Comparison of ENCODE assay signal across 7 cellular contexts in the genomic region with DNA sequence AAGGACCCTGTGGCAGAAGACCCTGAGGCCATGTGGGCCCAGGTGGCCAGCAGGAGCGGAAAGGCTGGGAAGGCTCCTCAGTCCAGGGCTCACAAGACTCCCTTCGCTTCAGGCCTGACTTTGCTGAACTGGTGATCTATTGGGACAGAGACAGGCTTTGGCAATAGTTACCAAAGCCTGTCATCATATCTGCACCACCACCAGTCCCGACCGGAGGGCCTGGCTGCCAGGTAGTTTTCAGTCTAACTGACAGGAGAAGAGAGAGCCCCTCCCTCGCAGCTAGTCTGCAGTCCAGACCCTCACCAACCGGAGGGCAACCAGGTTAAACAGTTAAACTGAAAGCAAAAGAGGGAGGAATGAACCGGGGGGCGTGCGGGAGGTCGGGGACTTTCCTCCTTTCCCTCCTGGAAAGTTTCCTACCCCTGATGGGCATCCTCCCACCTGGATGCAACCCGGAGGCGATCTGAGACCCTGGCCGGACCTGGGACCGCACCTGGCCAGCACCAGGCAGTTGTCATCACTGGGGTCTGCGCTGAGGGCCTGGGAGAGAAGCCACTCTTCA. TPM values are rescaled to one million over a fixed set of nuclear protein-coding genes. Genes with fewer than 3 reads are reported as not detected.
DNase-seq lines count a peak whose midpoint lies in the region; ATAC-seq, FAIRE-seq and TF ChIP-seq lines count a peak whose summit lies in the region.

No MANE protein-coding gene starts in this region.

- no TSS peak for BruUV-seq in K562 (replicated peaks; lab: Mats Ljungman, UMichigan)

- peak overlapping the region; percentile 94 for H3K27ac ChIP-seq in K562 (ENCODE audit: extremely low read depth, low read depth, low read length)

- intact Hi-C loops in K562 (cut with micrococcal nuclease): loop anchor here (1.0 to 5.0 kb wide), 3 partner anchors 52 to 116 kb away; partner anchors contain the start of gene RSL24D1

- peaks cover 0 to 16% (median 11%) of the 10 kb centered on the region in 3 donors for H3K27me3 Mint-ChIP-seq in immature natural killer cell (ENCODE audit: low read depth in 3 of 3)

- peak; percentile 10 for ATAC-seq in HG02943 (IDR thresholded peaks at IDR 0.05; ENCODE audit: low read depth, unreplicated experiment)
- peak; percentile 52 for ATAC-seq in K562
- no peak for ATAC-seq in HG03571 (IDR thresholded peaks at IDR 0.05; ENCODE audit: unreplicated experiment)

- H3K27me3 ChIP-seq in K562 (ENCODE audit: control insufficient read depth in 2 of 2, insufficient read depth in 2 of 2, low read length in 2 of 2): no peaks in the 10 kb centered on the region

- H3K4me1 ChIP-seq in K562 (replicated peaks in 1 of 2; ENCODE audit: control insufficient read depth in 2 of 2, insufficient read depth in 2 of 2, low read length in 2 of 2): peaks cover 18 to 36% of the 10 kb centered on the region in 2 experiments

- peaks cover 52 to 57% of the 10 kb centered on the region in 2 donors for H3K4me1 Mint-ChIP-seq in immature natural killer cell

- peak in 1 of 2 experiments; percentile 20; a peak in 2 of 4 replicates for TF ChIP-seq RAD21 in K562 (CRISPR knock-in tag; conservative IDR thresholded peaks at IDR 0.05 in 1 of 2, IDR thresholded peaks at IDR 0.05 in 1 of 2)

- POLR2A ChIA-PET in K562 (lab: Yijun Ruan, JAX): no interaction called here

- CTCF ChIA-PET in K562 (lab: Yijun Ruan, JAX; ENCODE audit: low intra/inter-chr PET ratio): interaction anchor here (1.5 to 3.3 kb wide), 3 partner anchors 68 to 92 kb away, joined by 6 to 36 read pairs (median 11); partner anchors contain the start of gene RSL24D1

- FAIRE-seq in K562 (lab: Jason Lieb, UNC): peak; percentile 84

- no peaks in the 10 kb centered on the region for H3K9me3 ChIP-seq in K562 (replicated peaks; ENCODE audit: control insufficient read depth, insufficient read depth, low read depth, low read length)

- no peak for TF ChIP-seq POLR2A in K562 (conservative IDR thresholded peaks at IDR 0.05)

- no peak for TF ChIP-seq EP300 in K562 (IDR thresholded peaks at IDR 0.05; ENCODE audit: low read length)

- peak overlapping the region; percentile 94 to 97 (median 96) for H3K4me3 Mint-ChIP-seq in immature natural killer cell

- peak overlapping the region; percentile 98 for H2AFZ ChIP-seq in K562 (ENCODE audit: low read depth, low read length)

- TF ChIP-seq CTCF in GM12864 (IDR thresholded peaks at IDR 0.05; ENCODE audit: low read depth, low read length, missing control alignments) (no peak), K562 (IDR thresholded peaks at IDR 0.05 in 2 of 3, conservative IDR thresholded peaks at IDR 0.05 in 1 of 3; ENCODE audit: insufficient read depth in 2 of 3, low read depth in 1 of 3, low read length in 3 of 3) (no peak)

- DNase-seq in GM12864 (ENCODE audit: low read depth) (no peak), SK-N-DZ (ENCODE audit: low spot score) (peak; percentile 38), K562 (ENCODE audit: extremely low read depth in 1 of 4, low spot score in 3 of 4) (peak in 3 of 4 experiments; percentile 21 to 72 (median 53)), immature natural killer cell (peak; percentile 26 to 33 (median 28))
- peak; percentile 16 to 27 for DNase-seq in stimulated activated CD4-positive, alpha-beta T cell treated with anti-CD3 and anti-CD28 coated beads, Interleukin-1b, Interleukin-23, amount 100 ng/mL, for 4 hours (ENCODE audit: low read depth in 2 of 2)

- peaks cover 59% of the 10 kb centered on the region for H3K79me2 ChIP-seq in K562 (ENCODE audit: control insufficient read depth, insufficient read depth, low read length)

- 3% methylated on average over 11 of the region's 15 CpGs for WGBS in K562 (ENCODE audit: insufficient coverage, low coverage, missing lambda C conversion rate)

- peaks cover 3 to 8% (median 5%) of the 10 kb centered on the region in 3 donors for H3K36me3 Mint-ChIP-seq in immature natural killer cell

- H4K20me1 ChIP-seq in K562 (replicated peaks; ENCODE audit: control insufficient read depth, insufficient read depth, low read length): no peaks in the 10 kb centered on the region; the same call in 1 of the 2 replicates

- H3K9me1 ChIP-seq in K562 (ENCODE audit: control insufficient read depth, insufficient read depth, low read length): no peaks in the 10 kb centered on the region

- H3K4me2 ChIP-seq in K562 (ENCODE audit: insufficient read depth, low read length): peak overlapping the region; percentile 85

- H3K4me3 ChIP-seq in GM12864 (ENCODE audit: low read depth, low read length) (peak overlapping the region; percentile 82), K562 (peak overlapping the region; percentile 88)

- in situ Hi-C loops in K562 (cut with MboI): loop anchor here (5.0 kb wide), 1 partner anchor 72 kb away; no protein-coding TSS in a partner anchor

- H3K9me3 Mint-ChIP-seq in immature natural killer cell: no peaks in the 10 kb centered on the region

- H3K36me3 ChIP-seq in K562 (ENCODE audit: control insufficient read depth, insufficient read depth, low read length): peaks cover 21% of the 10 kb centered on the region

- H3K27ac Mint-ChIP-seq in immature natural killer cell: peak overlapping the region; percentile 93 to 99 (median 96)

- H3K9ac ChIP-seq in K562 (ENCODE audit: insufficient read depth in 1 of 2, low read depth in 2 of 2, low read length in 2 of 2): peak overlapping the region; percentile 82 to 95

RNA-seq across cellular contexts. Expression of gene RAB27A, which starts 0.5 kb away (rescaled TPM):
- polyA plus RNA-seq in SK-N-DZ (2014; cell fraction: cytosol; rRNA removed): 1.1 and 1.2 TPM in 2 replicates
- 0.84 and 2.1 TPM in 2 replicates for polyA plus RNA-seq in SK-N-DZ (2014; cell fraction: nucleus; rRNA removed)
- total RNA-seq in K562 (2011; cell fraction: chromatin; rRNA removed; ENCODE audit: low replicate concordance): 30.2 and 106 TPM in 2 replicates
- 15.7 and 21.6 TPM in 2 replicates for total RNA-seq in K562 (2011; cell fraction: nucleolus; rRNA removed)
- total RNA-seq in K562 (2011; cell fraction: nucleoplasm; rRNA removed): 67.8 and 109 TPM in 2 replicates
- total RNA-seq in K562 (2014; rRNA removed) (44.7 and 46.7 TPM in 2 replicates), K562 (2014; rRNA removed; fragmentation: Illumina TruSeq; extraction: Trizol) (80.4 and 103 TPM in 2 replicates), K562 (2015; rRNA removed; fragmentation: Illumina TruSeq; extraction: Trizol) (31.4 and 31.5 TPM in 2 replicates), K562 (2021) (85.9 and 90.2 TPM in 2 replicates)
- polyA plus RNA-seq in K562 (2011; rRNA removed) (145 and 171 TPM in 2 replicates), K562 (2014; fragmentation: Illumina TruSeq; extraction: Trizol) (128 TPM in 2 replicates), K562 (2014; fragmentation: Nextera tagmentation; extraction: Ambion mirVana) (10 to 100 TPM; 55.1 to 59.3 TPM), K562 (2014; rRNA removed) (113 and 118 TPM in 2 replicates), immature natural killer cell (100 to 1,000 TPM in 2 of 3 donors, 10 to 100 TPM in 1; 99.6 to 157 (median 150) TPM)
- 37.8 and 101 TPM in 2 replicates for polyA plus RNA-seq in K562 (2011; cell fraction: cytosol; rRNA removed)
- 27.7 and 51.9 TPM in 2 replicates for polyA plus RNA-seq in K562 (2011; cell fraction: nucleus; rRNA removed)
- polyA plus RNA-seq in K562 (2012): 57.6 and 84.6 TPM in 2 replicates
- 142 and 170 TPM in 2 replicates for polyA minus RNA-seq in K562 (2011; rRNA and poly(A)+ RNA removed)
- 39.3 and 46.7 TPM in 2 replicates for polyA minus RNA-seq in K562 (2011; cell fraction: cytosol; rRNA and poly(A)+ RNA removed)
- polyA minus RNA-seq in K562 (2011; cell fraction: nucleus; rRNA and poly(A)+ RNA removed): 15.1 and 33.4 TPM in 2 replicates

RNA-seq across cellular contexts. Expression of gene PIGBOS1, which starts 29.8 kb away (rescaled TPM):
- 24.2 and 41.7 TPM in 2 replicates for polyA plus RNA-seq in SK-N-DZ (2014; cell fraction: cytosol; rRNA removed)
- polyA plus RNA-seq in SK-N-DZ (2014; cell fraction: nucleus; rRNA removed): 6.5 and 36.2 TPM in 2 replicates
- 26.3 and 32.2 TPM in 2 replicates for total RNA-seq in K562 (2011; cell fraction: chromatin; rRNA removed; ENCODE audit: low replicate concordance)
- 27.1 and 33.7 TPM in 2 replicates for total RNA-seq in K562 (2011; cell fraction: nucleolus; rRNA removed)
- total RNA-seq in K562 (2011; cell fraction: nucleoplasm; rRNA removed): 30.8 and 33.2 TPM in 2 replicates
- total RNA-seq in K562 (2014; rRNA removed) (25.8 and 30.1 TPM in 2 replicates), K562 (2014; rRNA removed; fragmentation: Illumina TruSeq; extraction: Trizol) (41.7 and 47.8 TPM in 2 replicates), K562 (2015; rRNA removed; fragmentation: Illumina TruSeq; extraction: Trizol) (50.0 and 51.3 TPM in 2 replicates), K562 (2021) (22.8 and 25.2 TPM in 2 replicates)
- polyA plus RNA-seq in K562 (2011; rRNA removed) (21.0 and 33.2 TPM in 2 replicates), K562 (2014; fragmentation: Illumina TruSeq; extraction: Trizol) (37.4 and 41.4 TPM in 2 replicates), K562 (2014; fragmentation: Nextera tagmentation; extraction: Ambion mirVana) (10 to 100 TPM; 70.4 to 76.2 TPM), K562 (2014; rRNA removed) (46.0 and 46.5 TPM in 2 replicates), immature natural killer cell (10 to 100 TPM; 26.2 to 46.7 (median 34.9) TPM)
- polyA plus RNA-seq in K562 (2011; cell fraction: cytosol; rRNA removed): 22.3 and 33.0 TPM in 2 replicates
- polyA plus RNA-seq in K562 (2011; cell fraction: nucleus; rRNA removed): 5.2 and 8.8 TPM in 2 replicates
- polyA plus RNA-seq in K562 (2012): 39.0 and 39.5 TPM in 2 replicates
- 7.0 and 7.4 TPM in 2 replicates for polyA minus RNA-seq in K562 (2011; rRNA and poly(A)+ RNA removed)
- polyA minus RNA-seq in K562 (2011; cell fraction: cytosol; rRNA and poly(A)+ RNA removed): 4.7 and 6.5 TPM in 2 replicates
- polyA minus RNA-seq in K562 (2011; cell fraction: nucleus; rRNA and poly(A)+ RNA removed): 6.7 and 21.1 TPM in 2 replicates

RNA-seq across cellular contexts. Expression of gene PIGB, which starts 29.9 kb away (rescaled TPM):
- 4.8 and 7.1 TPM in 2 replicates for polyA plus RNA-seq in SK-N-DZ (2014; cell fraction: cytosol; rRNA removed)
- polyA plus RNA-seq in SK-N-DZ (2014; cell fraction: nucleus; rRNA removed): 9.8 and 12.9 TPM in 2 replicates
- 28.2 and 49.6 TPM in 2 replicates for total RNA-seq in K562 (2011; cell fraction: chromatin; rRNA removed; ENCODE audit: low replicate concordance)
- total RNA-seq in K562 (2011; cell fraction: nucleolus; rRNA removed): 20.2 and 21.6 TPM in 2 replicates
- total RNA-seq in K562 (2011; cell fraction: nucleoplasm; rRNA removed): 40.3 and 47.6 TPM in 2 replicates
- total RNA-seq in K562 (2014; rRNA removed) (9.9 and 13.3 TPM in 2 replicates), K562 (2014; rRNA removed; fragmentation: Illumina TruSeq; extraction: Trizol) (18.2 and 24.4 TPM in 2 replicates), K562 (2015; rRNA removed; fragmentation: Illumina TruSeq; extraction: Trizol) (18.2 and 20.2 TPM in 2 replicates), K562 (2021) (12.8 and 14.4 TPM in 2 replicates)
- polyA plus RNA-seq in K562 (2011; rRNA removed) (25.3 and 32.3 TPM in 2 replicates), K562 (2014; fragmentation: Illumina TruSeq; extraction: Trizol) (14.1 and 15.2 TPM in 2 replicates), K562 (2014; fragmentation: Nextera tagmentation; extraction: Ambion mirVana) (10 to 100 TPM; 21.0 to 24.4 TPM), K562 (2014; rRNA removed) (12.5 and 15.0 TPM in 2 replicates), immature natural killer cell (10 to 100 TPM in 2 of 3 donors, 1 to 10 TPM in 1; 5.9 to 28.4 (median 19.7) TPM)
- 10.9 and 18.3 TPM in 2 replicates for polyA plus RNA-seq in K562 (2011; cell fraction: cytosol; rRNA removed)
- 15.3 and 23.2 TPM in 2 replicates for polyA plus RNA-seq in K562 (2011; cell fraction: nucleus; rRNA removed)
- polyA plus RNA-seq in K562 (2012): 8.4 and 12.3 TPM in 2 replicates
- polyA minus RNA-seq in K562 (2011; rRNA and poly(A)+ RNA removed): 20.1 and 24.1 TPM in 2 replicates
- polyA minus RNA-seq in K562 (2011; cell fraction: cytosol; rRNA and poly(A)+ RNA removed): 5.9 and 11.3 TPM in 2 replicates
- 16.3 and 24.3 TPM in 2 replicates for polyA minus RNA-seq in K562 (2011; cell fraction: nucleus; rRNA and poly(A)+ RNA removed)
